ENCODE assay signal across 27 cellular contexts in genomic region chr3:31223278-31223677, GRCh38.
A peak's percentile ranks its signal among the peaks of the same experiment; 100 is the strongest.
DNase-seq lines count a peak whose midpoint lies in the region; ATAC-seq and TF ChIP-seq lines count a peak whose summit lies in the region.
"Had no signal": no experiment of that assay in that cellular context is flagged by ENCODE, and none has a peak within 500 bp of the region (broad histone marks: within the 10 kb centered on the region; RNA-seq: fewer than 3 reads in every experiment).

No MANE protein-coding gene starts in this region.

- no peak for TF ChIP-seq CTCF in type B pancreatic cell (conservative IDR thresholded peaks at IDR 0.05)

- H3K36me3 ChIP-seq in KOPT-K1 (ENCODE audit: insufficient read depth, low read length) = no peaks in the 10 kb centered on the region
- H3K36me3 ChIP-seq: esophagus squamous epithelium had no signal

- peaks cover 3% of the 10 kb centered on the region for H3K9me3 ChIP-seq in KOPT-K1 (ENCODE audit: insufficient read depth, low read length, poor library complexity, severe bottlenecking)
- H3K9me3 ChIP-seq: esophagus squamous epithelium had no signal

- ATAC-seq in activated T-helper 17 cell treated with anti-CD3 and anti-CD28 coated beads, Interleukin-2, amount 50 U/mL, for 72 hours (replicated peaks) = no peak

- H3K4me1 Mint-ChIP-seq in activated naive CD4-positive, alpha-beta T cell treated with anti-CD3 and anti-CD28 coated beads, Interleukin-2, amount 10 ng/mL, durations not matched to agents 7 days and 5 days = peaks cover 95% of the 10 kb centered on the region
- H3K4me1 Mint-ChIP-seq in activated naive CD4-positive, alpha-beta T cell treated with anti-CD3 and anti-CD28 coated beads for 36 hours (ENCODE audit: low read depth) = peaks cover 85% of the 10 kb centered on the region
- peaks cover 70% of the 10 kb centered on the region for H3K4me1 Mint-ChIP-seq in activated T-helper 17 cell treated with anti-CD3 and anti-CD28 coated beads, Interleukin-2, amount 50 U/mL, for 72 hours
- H3K4me1 Mint-ChIP-seq in type B pancreatic cell (ENCODE audit: unreplicated experiment) = peaks cover 13% of the 10 kb centered on the region

- H3K27me3 Mint-ChIP-seq in activated naive CD4-positive, alpha-beta T cell treated with anti-CD3 and anti-CD28 coated beads, Interleukin-2, amount 10 ng/mL, durations not matched to agents 7 days and 5 days = no peaks in the 10 kb centered on the region
- no peaks in the 10 kb centered on the region for H3K27me3 Mint-ChIP-seq in activated naive CD4-positive, alpha-beta T cell treated with anti-CD3 and anti-CD28 coated beads for 36 hours (ENCODE audit: low read depth)
- H3K27me3 Mint-ChIP-seq in activated T-helper 17 cell treated with anti-CD3 and anti-CD28 coated beads, Interleukin-2, amount 50 U/mL, for 72 hours = no peaks in the 10 kb centered on the region
- H3K27me3 Mint-ChIP-seq in type B pancreatic cell = no peaks in the 10 kb centered on the region

- intact Hi-C loops in activated naive CD4-positive, alpha-beta T cell treated with anti-CD3 and anti-CD28 coated beads for 36 hours (cut with micrococcal nuclease) = no loop called here

- peak overlapping the region; percentile 84 for H3K27ac Mint-ChIP-seq in activated naive CD4-positive, alpha-beta T cell treated with anti-CD3 and anti-CD28 coated beads, Interleukin-2, amount 10 ng/mL, durations not matched to agents 7 days and 5 days
- no peak overlapping the region for H3K27ac Mint-ChIP-seq in activated naive CD4-positive, alpha-beta T cell treated with anti-CD3 and anti-CD28 coated beads for 36 hours
- peak overlapping the region; percentile 42 for H3K27ac Mint-ChIP-seq in activated T-helper 17 cell treated with anti-CD3 and anti-CD28 coated beads, Interleukin-2, amount 50 U/mL, for 72 hours
- no peak overlapping the region for H3K27ac Mint-ChIP-seq in type B pancreatic cell

- peaks cover 19% of the 10 kb centered on the region for H3K9me3 Mint-ChIP-seq in activated naive CD4-positive, alpha-beta T cell treated with anti-CD3 and anti-CD28 coated beads, Interleukin-2, amount 10 ng/mL, durations not matched to agents 7 days and 5 days
- H3K9me3 Mint-ChIP-seq in activated naive CD4-positive, alpha-beta T cell treated with anti-CD3 and anti-CD28 coated beads for 36 hours = peaks cover 2% of the 10 kb centered on the region
- H3K9me3 Mint-ChIP-seq in activated T-helper 17 cell treated with anti-CD3 and anti-CD28 coated beads, Interleukin-2, amount 50 U/mL, for 72 hours = no peaks in the 10 kb centered on the region
- H3K9me3 Mint-ChIP-seq in type B pancreatic cell = no peaks in the 10 kb centered on the region
- H3K9me3 Mint-ChIP-seq: immature natural killer cell had no signal

- H3K27ac ChIP-seq in KOPT-K1 (ENCODE audit: low read depth, low read length, poor library complexity, severe bottlenecking) = peak overlapping the region; percentile 99
- H3K27ac ChIP-seq: esophagus squamous epithelium had no signal

- peak; percentile 24 for DNase-seq in activated naive CD4-positive, alpha-beta T cell treated with anti-CD3 and anti-CD28 coated beads, Interleukin-2, amount 10 ng/mL, durations not matched to agents 7 days and 5 days
- DNase-seq in activated naive CD4-positive, alpha-beta T cell treated with anti-CD3 and anti-CD28 coated beads for 36 hours = no peak
- DNase-seq in type B pancreatic cell (ENCODE audit: extremely low spot score, unreplicated experiment) (no peak), RKO (ENCODE audit: low spot score) (no peak), G401 (ENCODE audit: low spot score) (no peak)
- DNase-seq: ACHN; activated CD4-positive, alpha-beta T cell treated with anti-CD3 and anti-CD28 coated beads for 1 hour; activated CD8-positive, alpha-beta memory T cell treated with anti-CD3 and anti-CD28 coated beads, Interleukin-2, amount 50 U/mL, for 4 hours; activated gamma-delta T cell; amygdala; C1 segment of cervical spinal cord; cortex of kidney; DMS 273 treated with DMSO at 0.1 percent for 48 hours; esophagus squamous epithelium; hippocampal formation; immature natural killer cell; IMR-90; mesenchymal stem cell; NCI-H1417; NCI-H446 treated with DMSO at 0.1 percent for 48 hours; retina; SIG-M5; small intestine; stimulated activated CD4-positive, alpha-beta T cell treated with anti-CD3 and anti-CD28 coated beads, Interleukin-1b, Interleukin-23, amount 100 ng/mL, for 48 hours; SW 1271 had no signal

- CTCF ChIA-PET in activated naive CD4-positive, alpha-beta T cell treated with anti-CD3 and anti-CD28 coated beads, Interleukin-2, amount 10 ng/mL, durations not matched to agents 7 days and 5 days (lab: Charles Lee) = no interaction called here
- CTCF ChIA-PET in activated naive CD4-positive, alpha-beta T cell treated with anti-CD3 and anti-CD28 coated beads for 36 hours (lab: Charles Lee) = interaction anchor here (1.0 kb wide), 1 partner anchor 18 kb away, joined by 3 read pairs; no protein-coding TSS in a partner anchor

- peaks cover 41% of the 10 kb centered on the region for H3K36me3 Mint-ChIP-seq in activated naive CD4-positive, alpha-beta T cell treated with anti-CD3 and anti-CD28 coated beads, Interleukin-2, amount 10 ng/mL, durations not matched to agents 7 days and 5 days
- H3K36me3 Mint-ChIP-seq in activated naive CD4-positive, alpha-beta T cell treated with anti-CD3 and anti-CD28 coated beads for 36 hours (ENCODE audit: low read depth) = no peaks in the 10 kb centered on the region
- H3K36me3 Mint-ChIP-seq in activated T-helper 17 cell treated with anti-CD3 and anti-CD28 coated beads, Interleukin-2, amount 50 U/mL, for 72 hours (ENCODE audit: low read depth) = no peaks in the 10 kb centered on the region
- no peaks in the 10 kb centered on the region for H3K36me3 Mint-ChIP-seq in type B pancreatic cell

- no peak overlapping the region for H3K4me3 Mint-ChIP-seq in activated naive CD4-positive, alpha-beta T cell treated with anti-CD3 and anti-CD28 coated beads, Interleukin-2, amount 10 ng/mL, durations not matched to agents 7 days and 5 days
- no peak overlapping the region for H3K4me3 Mint-ChIP-seq in activated naive CD4-positive, alpha-beta T cell treated with anti-CD3 and anti-CD28 coated beads for 36 hours
- peak overlapping the region; percentile 49 for H3K4me3 Mint-ChIP-seq in activated T-helper 17 cell treated with anti-CD3 and anti-CD28 coated beads, Interleukin-2, amount 50 U/mL, for 72 hours
- H3K4me3 Mint-ChIP-seq in type B pancreatic cell = peak overlapping the region; percentile 4
- H3K4me3 Mint-ChIP-seq: immature natural killer cell had no signal

- in situ Hi-C loops in G401 (cut with HindIII; ENCODE audit: low sequenced_read_pairs) = no loop called here

Comparison
In these comparisons a context has a peak if more than half of its experiments do, and no peak if none do; other contexts are left out.
1. H3K27ac Mint-ChIP-seq: peak in activated naive CD4-positive, alpha-beta T cell treated with anti-CD3 and anti-CD28 coated beads, Interleukin-2, amount 10 ng/mL, durations not matched to agents 7 days and 5 days (single experiment) and activated T-helper 17 cell treated with anti-CD3 and anti-CD28 coated beads, Interleukin-2, amount 50 U/mL, for 72 hours (single experiment); none in activated naive CD4-positive, alpha-beta T cell treated with anti-CD3 and anti-CD28 coated beads for 36 hours (single experiment) and type B pancreatic cell (single experiment).
2. H3K4me3 Mint-ChIP-seq: peak in activated T-helper 17 cell treated with anti-CD3 and anti-CD28 coated beads, Interleukin-2, amount 50 U/mL, for 72 hours (single experiment) and type B pancreatic cell (single experiment); none in activated naive CD4-positive, alpha-beta T cell treated with anti-CD3 and anti-CD28 coated beads, Interleukin-2, amount 10 ng/mL, durations not matched to agents 7 days and 5 days (single experiment) and activated naive CD4-positive, alpha-beta T cell treated with anti-CD3 and anti-CD28 coated beads for 36 hours (single experiment).